In the genomic region with DNA sequence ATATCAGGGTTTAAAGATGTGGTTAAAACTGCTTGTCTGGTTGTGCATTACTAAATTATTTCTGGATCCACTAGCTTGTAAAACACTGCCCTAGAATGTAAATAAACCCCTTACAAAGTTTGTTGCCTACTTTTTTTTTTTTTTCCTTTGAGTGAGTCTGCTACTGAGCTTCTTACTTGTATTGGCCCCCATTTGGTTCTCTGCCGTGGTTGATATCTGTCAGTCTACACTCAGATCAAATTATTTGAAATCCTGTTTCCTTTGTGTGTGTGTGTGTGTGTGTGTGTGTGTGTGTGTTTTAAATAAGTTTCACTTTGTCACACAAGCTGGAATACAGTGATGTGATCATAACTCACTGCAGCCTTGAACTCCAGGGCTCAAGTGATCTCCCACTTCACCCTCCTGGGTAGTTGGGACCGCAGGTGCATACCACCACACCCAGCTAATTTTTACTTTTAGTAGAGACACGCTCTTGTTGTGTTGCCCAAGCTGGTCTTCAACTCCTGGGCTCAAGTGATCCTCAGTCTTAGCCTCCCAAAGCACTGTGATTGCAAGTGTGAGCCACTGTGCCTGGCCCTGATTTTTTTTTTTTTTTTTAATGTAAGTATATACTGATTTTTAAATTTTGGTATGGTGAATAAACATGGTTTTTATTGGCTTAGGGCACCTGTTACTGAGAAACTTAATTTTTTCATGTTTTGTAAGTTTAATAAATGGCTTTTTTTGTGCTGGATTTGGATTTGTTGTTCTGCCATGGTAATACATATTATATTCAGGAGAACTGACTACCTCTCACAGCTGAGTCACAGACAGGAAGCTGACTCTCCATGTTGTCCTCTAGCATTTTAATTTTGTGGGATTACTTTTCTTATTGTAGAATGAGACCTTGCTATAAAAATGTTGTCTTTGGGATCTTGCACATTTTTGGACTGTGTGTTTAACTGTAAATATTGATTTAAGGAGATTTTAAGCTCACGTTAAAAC, we compare ENCODE assay signal across 2 cellular contexts.
A peak's percentile ranks its signal among the peaks of the same experiment; 100 is the strongest.
TF ChIP-seq lines count a peak whose summit lies in the region.

No MANE protein-coding gene starts in this region.

TF ChIP-seq in HEK293, 187 proteins besides CTCF, POLR2A, EP300 and RAD21:
- TF ChIP-seq, protein P1, sequence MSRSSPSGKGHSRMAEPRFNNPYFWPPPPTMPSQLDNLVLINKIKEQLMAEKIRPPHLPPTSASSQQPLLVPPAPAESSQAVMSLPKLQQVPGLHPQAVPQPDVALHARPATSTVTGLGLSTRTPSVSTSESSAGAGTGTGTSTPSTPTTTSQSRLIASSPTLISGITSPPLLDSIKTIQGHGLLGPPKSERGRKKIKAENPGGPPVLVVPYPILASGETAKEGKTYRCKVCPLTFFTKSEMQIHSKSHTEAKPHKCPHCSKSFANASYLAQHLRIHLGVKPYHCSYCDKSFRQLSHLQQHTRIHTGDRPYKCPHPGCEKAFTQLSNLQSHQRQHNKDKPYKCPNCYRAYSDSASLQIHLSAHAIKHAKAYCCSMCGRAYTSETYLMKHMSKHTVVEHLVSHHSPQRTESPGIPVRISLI (tag by site-specific recombination; IDR thresholded peaks at IDR 0.05): peak; percentile 46; the same call in 1 of the 2 replicates
- TF ChIP-seq ZSCAN18 (tag by site-specific recombination; IDR thresholded peaks at IDR 0.05) (no peak), WT1 (tag by site-specific recombination; IDR thresholded peaks at IDR 0.05) (peak; percentile 48; the same call in 1 of the 2 replicates), ZNF600 (tag by site-specific recombination; IDR thresholded peaks at IDR 0.05) (peak; percentile 87), ZNF426 (tag by site-specific recombination; IDR thresholded peaks at IDR 0.05) (no peak), PRDM6 (tag by site-specific recombination; IDR thresholded peaks at IDR 0.05) (peak; percentile 66)
- TF ChIP-seq, protein P2, sequence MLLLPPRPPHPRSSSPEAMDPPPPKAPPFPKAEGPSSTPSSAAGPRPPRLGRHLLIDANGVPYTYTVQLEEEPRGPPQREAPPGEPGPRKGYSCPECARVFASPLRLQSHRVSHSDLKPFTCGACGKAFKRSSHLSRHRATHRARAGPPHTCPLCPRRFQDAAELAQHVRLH (tag by site-specific recombination; IDR thresholded peaks at IDR 0.05): no peak
- TF ChIP-seq, protein P3, sequence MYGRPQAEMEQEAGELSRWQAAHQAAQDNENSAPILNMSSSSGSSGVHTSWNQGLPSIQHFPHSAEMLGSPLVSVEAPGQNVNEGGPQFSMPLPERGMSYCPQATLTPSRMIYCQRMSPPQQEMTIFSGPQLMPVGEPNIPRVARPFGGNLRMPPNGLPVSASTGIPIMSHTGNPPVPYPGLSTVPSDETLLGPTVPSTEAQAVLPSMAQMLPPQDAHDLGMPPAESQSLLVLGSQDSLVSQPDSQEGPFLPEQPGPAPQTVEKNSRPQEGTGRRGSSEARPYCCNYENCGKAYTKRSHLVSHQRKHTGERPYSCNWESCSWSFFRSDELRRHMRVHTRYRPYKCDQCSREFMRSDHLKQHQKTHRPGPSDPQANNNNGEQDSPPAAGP (tag by site-specific recombination; IDR thresholded peaks at IDR 0.05): no peak

TF ChIP-seq in HepG2, 621 proteins besides CTCF, POLR2A, EP300 and RAD21 (continues in another document):
- TF ChIP-seq SOX6 (IDR thresholded peaks at IDR 0.05): no peak
- peak; percentile 53; the same call in 1 of the 2 replicates for TF ChIP-seq SOX6 (CRISPR knock-in tag; IDR thresholded peaks at IDR 0.05)
- TF ChIP-seq, protein P4, sequence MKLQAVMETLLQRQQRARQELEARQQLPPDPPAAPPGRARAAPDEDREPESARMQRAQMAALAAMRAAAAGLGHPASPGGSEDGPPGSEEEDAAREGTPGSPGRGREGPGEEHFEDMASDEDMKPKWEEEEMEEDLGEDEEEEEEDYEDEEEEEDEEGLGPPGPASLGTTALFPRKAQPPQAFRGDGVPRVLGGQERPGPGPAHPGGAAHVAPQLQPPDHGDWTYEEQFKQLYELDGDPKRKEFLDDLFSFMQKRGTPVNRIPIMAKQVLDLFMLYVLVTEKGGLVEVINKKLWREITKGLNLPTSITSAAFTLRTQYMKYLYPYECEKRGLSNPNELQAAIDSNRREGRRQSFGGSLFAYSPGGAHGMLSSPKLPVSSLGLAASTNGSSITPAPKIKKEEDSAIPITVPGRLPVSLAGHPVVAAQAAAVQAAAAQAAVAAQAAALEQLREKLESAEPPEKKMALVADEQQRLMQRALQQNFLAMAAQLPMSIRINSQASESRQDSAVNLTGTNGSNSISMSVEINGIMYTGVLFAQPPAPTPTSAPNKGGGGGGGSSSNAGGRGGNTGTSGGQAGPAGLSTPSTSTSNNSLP (IDR thresholded peaks at IDR 0.05; ENCODE audit: low read depth, low read length): peak; percentile 38; the same call in 1 of the 2 replicates
- TF ChIP-seq SP140L (CRISPR knock-in tag; IDR thresholded peaks at IDR 0.05; ENCODE audit: borderline replicate concordance): no peak
- no peak for TF ChIP-seq PRMT3 (CRISPR knock-in tag; IDR thresholded peaks at IDR 0.05; ENCODE audit: borderline replicate concordance, low read depth)
- TF ChIP-seq ARID2 (CRISPR knock-in tag; IDR thresholded peaks at IDR 0.05; ENCODE audit: borderline replicate concordance): no peak
- TF ChIP-seq REST (IDR thresholded peaks at IDR 0.05; ENCODE audit: borderline replicate concordance in 1 of 2, low read depth in 1 of 2, low read length in 2 of 2): no peak
- no peak for TF ChIP-seq FOSL2 (CRISPR knock-in tag; IDR thresholded peaks at IDR 0.05)
- TF ChIP-seq FOXA3 (CRISPR knock-in tag; IDR thresholded peaks at IDR 0.05): peak; percentile 23; the same call in 1 of the 2 replicates
- no peak for TF ChIP-seq CBX2 (IDR thresholded peaks at IDR 0.05; ENCODE audit: low read depth, low read length)
- no peak for TF ChIP-seq CBX2 (CRISPR knock-in tag; IDR thresholded peaks at IDR 0.05; ENCODE audit: low read depth)
- TF ChIP-seq FOXA1 (IDR thresholded peaks at IDR 0.05): no peak
- TF ChIP-seq FOXA1 (CRISPR knock-in tag; IDR thresholded peaks at IDR 0.05): no peak
- no peak for TF ChIP-seq ZNF510 (CRISPR knock-in tag; IDR thresholded peaks at IDR 0.05; ENCODE audit: low read depth)
- TF ChIP-seq TBX3 (IDR thresholded peaks at IDR 0.05; ENCODE audit: borderline replicate concordance): no peak
- no peak for TF ChIP-seq E2F2 (CRISPR knock-in tag; IDR thresholded peaks at IDR 0.05; ENCODE audit: borderline replicate concordance)
- TF ChIP-seq TCF12 (IDR thresholded peaks at IDR 0.05): no peak
- no peak for TF ChIP-seq TCF12 (CRISPR knock-in tag; IDR thresholded peaks at IDR 0.05)
- TF ChIP-seq, protein P5, sequence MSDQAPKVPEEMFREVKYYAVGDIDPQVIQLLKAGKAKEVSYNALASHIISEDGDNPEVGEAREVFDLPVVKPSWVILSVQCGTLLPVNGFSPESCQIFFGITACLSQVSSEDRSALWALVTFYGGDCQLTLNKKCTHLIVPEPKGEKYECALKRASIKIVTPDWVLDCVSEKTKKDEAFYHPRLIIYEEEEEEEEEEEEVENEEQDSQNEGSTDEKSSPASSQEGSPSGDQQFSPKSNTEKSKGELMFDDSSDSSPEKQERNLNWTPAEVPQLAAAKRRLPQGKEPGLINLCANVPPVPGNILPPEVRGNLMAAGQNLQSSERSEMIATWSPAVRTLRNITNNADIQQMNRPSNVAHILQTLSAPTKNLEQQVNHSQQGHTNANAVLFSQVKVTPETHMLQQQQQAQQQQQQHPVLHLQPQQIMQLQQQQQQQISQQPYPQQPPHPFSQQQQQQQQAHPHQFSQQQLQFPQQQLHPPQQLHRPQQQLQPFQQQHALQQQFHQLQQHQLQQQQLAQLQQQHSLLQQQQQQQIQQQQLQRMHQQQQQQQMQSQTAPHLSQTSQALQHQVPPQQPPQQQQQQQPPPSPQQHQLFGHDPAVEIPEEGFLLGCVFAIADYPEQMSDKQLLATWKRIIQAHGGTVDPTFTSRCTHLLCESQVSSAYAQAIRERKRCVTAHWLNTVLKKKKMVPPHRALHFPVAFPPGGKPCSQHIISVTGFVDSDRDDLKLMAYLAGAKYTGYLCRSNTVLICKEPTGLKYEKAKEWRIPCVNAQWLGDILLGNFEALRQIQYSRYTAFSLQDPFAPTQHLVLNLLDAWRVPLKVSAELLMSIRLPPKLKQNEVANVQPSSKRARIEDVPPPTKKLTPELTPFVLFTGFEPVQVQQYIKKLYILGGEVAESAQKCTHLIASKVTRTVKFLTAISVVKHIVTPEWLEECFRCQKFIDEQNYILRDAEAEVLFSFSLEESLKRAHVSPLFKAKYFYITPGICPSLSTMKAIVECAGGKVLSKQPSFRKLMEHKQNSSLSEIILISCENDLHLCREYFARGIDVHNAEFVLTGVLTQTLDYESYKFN (CRISPR knock-in tag; conservative IDR thresholded peaks at IDR 0.05): no peak
- no peak for TF ChIP-seq ZNF18 (CRISPR knock-in tag; IDR thresholded peaks at IDR 0.05; ENCODE audit: insufficient replicate concordance)
- no peak for TF ChIP-seq ZNF598 (CRISPR knock-in tag; IDR thresholded peaks at IDR 0.05; ENCODE audit: borderline replicate concordance)
- no peak for TF ChIP-seq ZBTB8A (CRISPR knock-in tag; IDR thresholded peaks at IDR 0.05; ENCODE audit: borderline replicate concordance, low read depth)
- no peak for TF ChIP-seq HDAC1 (CRISPR knock-in tag; IDR thresholded peaks at IDR 0.05)
- 0 out of 2 replicates have a peak, but pooled peaks have one; percentile 13 for TF ChIP-seq TFAP4 (IDR thresholded peaks at IDR 0.05; ENCODE audit: borderline replicate concordance, low read depth)
- TF ChIP-seq ASH2L (IDR thresholded peaks at IDR 0.05; ENCODE audit: insufficient read length, low read depth, low read length): peak; percentile 27
- no peak for TF ChIP-seq ZNF792 (CRISPR knock-in tag; IDR thresholded peaks at IDR 0.05)
- TF ChIP-seq, protein P1 (CRISPR knock-in tag; IDR thresholded peaks at IDR 0.05; ENCODE audit: borderline replicate concordance): peak; percentile 48; the same call in 1 of the 2 replicates
- no peak for TF ChIP-seq NFIC (IDR thresholded peaks at IDR 0.05; ENCODE audit: low read length)
- peak; percentile 79 for TF ChIP-seq RBM22 (optimal IDR thresholded peaks at IDR 0.05; ENCODE audit: low read length)
- no peak for TF ChIP-seq KLF13 (CRISPR knock-in tag; IDR thresholded peaks at IDR 0.05)
